In genomic region chr5:106324356-106324755, GRCh38 we compare ENCODE assay signal across 3 cellular contexts.
"Had no signal": no experiment of that assay in that cellular context is flagged by ENCODE, and none has a peak within 500 bp of the region (broad histone marks: within the 10 kb centered on the region; RNA-seq: fewer than 3 reads in every experiment).

No MANE protein-coding gene starts in this region.

- DNase-seq: GDM1, GF-D8 had no signal

- H3K4me3 ChIP-seq: GM12878 had no signal
